Comparison of ENCODE assay signal across 8 cellular contexts in genomic region chr12:107318804-107319535, GRCh38.
A peak's percentile ranks its signal among the peaks of the same experiment; 100 is the strongest.
DNase-seq lines count a peak whose midpoint lies in the region; ATAC-seq, FAIRE-seq and TF ChIP-seq lines count a peak whose summit lies in the region.

No MANE protein-coding gene starts in this region.

- TF ChIP-seq CTCF in RWPE1 (conservative IDR thresholded peaks at IDR 0.05; ENCODE audit: low read depth) (no peak), bronchial epithelial cell (IDR thresholded peaks at IDR 0.05; ENCODE audit: insufficient read depth, low read length, severe bottlenecking) (no peak), GM10248 (IDR thresholded peaks at IDR 0.05; ENCODE audit: control extremely low read depth, extremely low read depth, low read depth, missing control alignments) (no peak)

- ATAC-seq in left colon, result peak; percentile 21
- no peak for ATAC-seq in stimulated activated naive CD8-positive, alpha-beta T cell treated with anti-CD3 and anti-CD28 coated beads, Interleukin-15, Interleukin-2, amounts not matched to agents 100 U/mL and 50 U/mL, for 24 hours

- H3K27me3 ChIP-seq in bronchial epithelial cell (ENCODE audit: control insufficient read depth, insufficient read depth, low read length), result no peaks in the 10 kb centered on the region

- CTCF ChIA-PET in RWPE1 (lab: Yijun Ruan, JAX) (interaction anchor here (0.6 to 3.4 kb wide), 5 partner anchors 8 to 291 kb away, joined by 3 to 17 read pairs (median 3); no protein-coding TSS in a partner anchor), GM10248 (lab: Yijun Ruan, JAX) (no interaction called here)

- FAIRE-seq in bronchial epithelial cell (lab: Jason Lieb, UNC), result no peak

- DNase-seq in NCI-H345 (lab: John Stamatoyannopoulos, UW) (peak; percentile 45), NCI-H345 treated with DMSO at 0.1 percent for 48 hours (lab: John Stamatoyannopoulos, UW; ENCODE audit: unreplicated experiment) (no peak), RWPE1 (ENCODE audit: low spot score) (peak; percentile 38), bronchial epithelial cell (ENCODE audit: low read depth) (peak; percentile 34), left colon (peak in 1 of 2 donors; percentile 27), GM10248 (ENCODE audit: extremely low spot score) (no peak), occipital lobe (lab: John Stamatoyannopoulos, UW) (no peak)
- peak; percentile 36 for DNase-seq in stimulated activated naive CD8-positive, alpha-beta T cell treated with anti-CD3 and anti-CD28 coated beads, Interleukin-15, Interleukin-2, amounts not matched to agents 100 U/mL and 50 U/mL, for 24 hours

- peak overlapping the region; percentile 92 for H3K27ac ChIP-seq in RWPE1

- POLR2A ChIA-PET in RWPE1 (lab: Yijun Ruan, JAX; ENCODE audit: low non-redundant PET), result no interaction called here
- POLR2A ChIA-PET in GM10248 (lab: Yijun Ruan, JAX), result no interaction called here

- intact Hi-C loops in left colon (cut with DNase I, micrococcal nuclease), result no loop called here

- peak overlapping the region; percentile 49 for H3K4me3 ChIP-seq in bronchial epithelial cell (ENCODE audit: low read depth, low read length)

- H3K36me3 ChIP-seq in bronchial epithelial cell (ENCODE audit: control insufficient read depth, insufficient read depth, low read length), result no peaks in the 10 kb centered on the region

Comparison
In these comparisons a context has a peak if more than half of its experiments do, and no peak if none do; other contexts are left out.
1. DNase-seq: peak in NCI-H345 (single experiment), RWPE1 (single experiment), bronchial epithelial cell (single experiment) and stimulated activated naive CD8-positive, alpha-beta T cell treated with anti-CD3 and anti-CD28 coated beads, Interleukin-15, Interleukin-2, amounts not matched to agents 100 U/mL and 50 U/mL, for 24 hours (single experiment); none in NCI-H345 treated with DMSO at 0.1 percent for 48 hours (single experiment), GM10248 (single experiment) and occipital lobe (single experiment).